In the genomic region with DNA sequence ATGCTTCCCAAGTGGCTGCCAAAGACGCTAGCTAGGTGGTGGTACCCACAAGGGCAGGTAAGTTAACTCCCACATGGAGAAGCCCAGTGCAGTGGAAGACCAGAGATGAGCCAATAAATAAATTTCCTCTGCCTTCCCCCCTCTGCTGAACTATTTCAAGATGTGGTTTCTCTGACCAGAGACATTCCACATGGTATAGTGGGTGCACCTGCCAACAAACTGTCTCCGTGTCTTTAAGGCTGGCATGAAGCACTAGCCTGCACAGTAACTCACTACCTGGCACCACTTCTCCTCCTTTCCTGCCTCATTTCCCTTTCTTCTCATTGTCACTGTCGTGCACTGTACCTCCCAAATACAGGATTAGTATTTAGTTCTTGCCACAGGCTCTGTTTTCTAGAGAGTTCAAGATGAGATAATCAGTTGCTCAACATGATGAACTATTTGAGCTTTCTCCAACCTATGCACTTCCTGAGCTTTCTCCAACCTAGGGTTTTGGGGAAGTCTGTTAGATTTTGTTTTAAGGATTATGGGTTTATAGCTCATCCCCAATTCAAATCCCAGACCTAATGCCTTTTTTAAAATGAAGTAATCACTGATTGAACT, we compare ENCODE assay signal across 15 cellular contexts. TPM values are rescaled to one million over a fixed set of nuclear protein-coding genes. Genes with fewer than 3 reads are reported as not detected.
DNase-seq lines count a peak whose midpoint lies in the region; ATAC-seq and TF ChIP-seq lines count a peak whose summit lies in the region.
"Had no signal": no experiment of that assay in that cellular context is flagged by ENCODE, and none has a peak within 500 bp of the region (broad histone marks: within the 10 kb centered on the region; RNA-seq: fewer than 3 reads in every experiment).

No MANE protein-coding gene starts in this region.

- intact Hi-C loops in CD4-positive, alpha-beta memory T cell (cut with micrococcal nuclease), result no loop called here
- intact Hi-C loops in left colon (cut with DNase I, micrococcal nuclease), result no loop called here

- H3K27me3 ChIP-seq in SK-N-SH (ENCODE audit: insufficient read depth) (no peaks in the 10 kb centered on the region), MM.1S (replicated peaks; ENCODE audit: insufficient read depth, low read length) (no peaks in the 10 kb centered on the region)
- no peaks in the 10 kb centered on the region for H3K27me3 ChIP-seq in CD4-positive, alpha-beta memory T cell (ENCODE audit: insufficient read depth, low read length)
- H3K27me3 ChIP-seq: SJCRH30 had no signal

- H2AFZ ChIP-seq in SK-N-SH (ENCODE audit: low read depth), result no peak overlapping the region
- peak overlapping the region; percentile 12; the same call in 1 of the 2 replicates for H2AFZ ChIP-seq in MM.1S (ENCODE audit: low read length)

- no peak overlapping the region for H3K27ac Mint-ChIP-seq in CD4-positive, alpha-beta memory T cell
- no peak overlapping the region for H3K27ac Mint-ChIP-seq in activated T-cell treated with anti-CD3 and anti-CD28 coated beads, Interleukin-2, amount 50 U/mL, for 24 hours

- TF ChIP-seq CTCF in SK-N-SH (IDR thresholded peaks at IDR 0.05) (no peak), MM.1S (IDR thresholded peaks at IDR 0.05; ENCODE audit: low read length) (no peak)

- DNase-seq in SK-N-SH (no peak), MM.1S (peak; percentile 34), RPMI8226 (peak; percentile 60), left lobe of liver (ENCODE audit: low spot score) (no peak), left colon (no peak)
- DNase-seq in CD4-positive, alpha-beta memory T cell, result no peak
- DNase-seq in activated T-cell treated with anti-CD3 and anti-CD28 coated beads, Interleukin-2, amount 50 U/mL, for 24 hours, result no peak
- DNase-seq: CD8-positive, alpha-beta memory T cell; GOT3; NCI-H1694 treated with DMSO at 0.1 percent for 48 hours; NCI-H2107; NCI-H510A treated with DMSO at 0.1 percent for 48 hours; NCI-H82; SJCRH30 had no signal

- H3K9me2 ChIP-seq in SK-N-SH, result no peaks in the 10 kb centered on the region
- H3K9me2 ChIP-seq in MM.1S (replicated peaks; ENCODE audit: insufficient read depth, low read length), result no peaks in the 10 kb centered on the region

- H3K36me3 ChIP-seq in SK-N-SH (replicated peaks in 1 of 2; ENCODE audit: control insufficient read depth in 1 of 2, insufficient read depth in 2 of 2, low read length in 1 of 2) (no peaks in the 10 kb centered on the region), MM.1S (replicated peaks; ENCODE audit: insufficient read depth, low read length) (no peaks in the 10 kb centered on the region)
- H3K36me3 ChIP-seq in CD4-positive, alpha-beta memory T cell (ENCODE audit: insufficient read depth, low read length), result no peaks in the 10 kb centered on the region
- H3K36me3 ChIP-seq: SJCRH30 had no signal

- H3K4me2 ChIP-seq in SK-N-SH (no peak overlapping the region), MM.1S (ENCODE audit: low read depth, low read length) (peak overlapping the region; percentile 25; the same call in 1 of the 2 replicates)

- H3K4me1 ChIP-seq in SK-N-SH (ENCODE audit: control insufficient read depth in 1 of 2, insufficient read depth in 2 of 2, low read depth in 1 of 2, low read length in 1 of 2), result no peaks in the 10 kb centered on the region
- peaks cover 8% of the 10 kb centered on the region; the same call in 1 of the 2 replicates for H3K4me1 ChIP-seq in MM.1S (ENCODE audit: low read length)
- H3K4me1 ChIP-seq in CD4-positive, alpha-beta memory T cell (ENCODE audit: insufficient read depth, low read length), result no peaks in the 10 kb centered on the region
- H3K4me1 ChIP-seq: SJCRH30 had no signal

- POLR2A ChIA-PET in SK-N-SH (lab: Yijun Ruan, JAX), result interaction anchor here (1.0 kb wide), 1 partner anchor 9 kb away, joined by 3 read pairs; the partner anchor contains the start of gene CRTAP
- POLR2A ChIA-PET in CD4-positive, alpha-beta memory T cell (lab: Charles Lee; ENCODE audit: partially characterized antibody), result interaction anchor here (1.0 kb wide), 1 partner anchor 15 kb away, joined by 3 read pairs; no protein-coding TSS in a partner anchor

- H3F3A ChIP-seq in SK-N-SH (replicated peaks; ENCODE audit: insufficient read depth) (no peaks in the 10 kb centered on the region), MM.1S (ENCODE audit: insufficient read depth, low read length) (no peaks in the 10 kb centered on the region)

- peak; percentile 43 for ATAC-seq in SK-N-SH treated with all-trans-retinoic acid at 6 μM for 48 hours
- ATAC-seq in left lobe of liver, result peak; percentile 47
- ATAC-seq in left colon, result no peak

- TF ChIP-seq EP300 in SK-N-SH (IDR thresholded peaks at IDR 0.05; ENCODE audit: borderline replicate concordance in 1 of 2, low read depth in 1 of 2, low read length in 1 of 2), result no peak

- CTCF ChIA-PET in SK-N-SH (lab: Yijun Ruan, JAX), result interaction anchor here (2.4 kb wide), 1 partner anchor 31 kb away, joined by 9 read pairs; no protein-coding TSS in a partner anchor
- CTCF ChIA-PET in CD4-positive, alpha-beta memory T cell (lab: Charles Lee; ENCODE audit: partially characterized antibody), result interaction anchor here (1.0 to 2.2 kb wide), 5 partner anchors 9 to 267 kb away, joined by 3 to 6 read pairs (median 3); partner anchors contain the start of gene CRTAP

- H3K9me3 ChIP-seq in SK-N-SH (no peaks in the 10 kb centered on the region), MM.1S (replicated peaks; ENCODE audit: insufficient read depth, low read length) (no peaks in the 10 kb centered on the region)
- H3K9me3 ChIP-seq in CD4-positive, alpha-beta memory T cell (ENCODE audit: control insufficient read depth in 1 of 2, low read length in 2 of 2), result no peaks in the 10 kb centered on the region
- H3K9me3 ChIP-seq: SJCRH30 had no signal

- TF ChIP-seq RAD21 in SK-N-SH (IDR thresholded peaks at IDR 0.05; ENCODE audit: low read length), result no peak

- H3K27ac ChIP-seq in SK-N-SH (ENCODE audit: low read depth in 2 of 2, low read length in 1 of 2) (no peak overlapping the region), MM.1S (ENCODE audit: low read length) (no peak overlapping the region)
- H3K27ac ChIP-seq in CD4-positive, alpha-beta memory T cell (ENCODE audit: low read depth, low read length), result no peak overlapping the region
- H3K27ac ChIP-seq: SJCRH30 had no signal

- peaks cover 0 to 2% (median 0%) of the 10 kb centered on the region in 4 donors for H3K4me1 Mint-ChIP-seq in CD4-positive, alpha-beta memory T cell
- H3K4me1 Mint-ChIP-seq in activated T-cell treated with anti-CD3 and anti-CD28 coated beads, Interleukin-2, amount 50 U/mL, for 24 hours (ENCODE audit: low read depth), result no peaks in the 10 kb centered on the region
- H3K4me1 Mint-ChIP-seq: CD8-positive, alpha-beta memory T cell had no signal

- H4K20me1 ChIP-seq in SK-N-SH (ENCODE audit: insufficient read depth) (no peaks in the 10 kb centered on the region), MM.1S (ENCODE audit: insufficient read depth, low read length) (no peaks in the 10 kb centered on the region)

- H3K9ac ChIP-seq in SK-N-SH (no peak overlapping the region), MM.1S (ENCODE audit: low read length) (no peak overlapping the region)

- WGBS in SK-N-SH (ENCODE audit: low lambda C conversion rate), result 79% methylated on average over 3 of the region's 3 CpGs

- H3K27me3 Mint-ChIP-seq in CD4-positive, alpha-beta memory T cell, result peaks cover 0 to 4% of the 10 kb centered on the region in 2 donors
- peaks cover 9% of the 10 kb centered on the region for H3K27me3 Mint-ChIP-seq in activated T-cell treated with anti-CD3 and anti-CD28 coated beads, Interleukin-2, amount 50 U/mL, for 24 hours

- no peak overlapping the region for H3K4me3 Mint-ChIP-seq in CD4-positive, alpha-beta memory T cell
- no peak overlapping the region for H3K4me3 Mint-ChIP-seq in activated T-cell treated with anti-CD3 and anti-CD28 coated beads, Interleukin-2, amount 50 U/mL, for 24 hours

- H3K79me2 ChIP-seq in SK-N-SH (ENCODE audit: insufficient read depth) (no peaks in the 10 kb centered on the region), MM.1S (ENCODE audit: low read length) (no peaks in the 10 kb centered on the region)

- no peaks in the 10 kb centered on the region for H3K36me3 Mint-ChIP-seq in CD4-positive, alpha-beta memory T cell
- H3K36me3 Mint-ChIP-seq in activated T-cell treated with anti-CD3 and anti-CD28 coated beads, Interleukin-2, amount 50 U/mL, for 24 hours (ENCODE audit: low read depth), result no peaks in the 10 kb centered on the region
- H3K36me3 Mint-ChIP-seq: CD8-positive, alpha-beta memory T cell had no signal

- H3K4me3 ChIP-seq in SK-N-SH (ENCODE audit: low read depth in 2 of 2, low read length in 1 of 2), result no peak overlapping the region
- H3K4me3 ChIP-seq in MM.1S (ENCODE audit: low read length), result no peak overlapping the region
- H3K4me3 ChIP-seq in CD4-positive, alpha-beta memory T cell (ENCODE audit: low read length in 2 of 2), result no peak overlapping the region
- H3K4me3 ChIP-seq: SJCRH30 had no signal

- no peaks in the 10 kb centered on the region for H3K9me3 Mint-ChIP-seq in CD4-positive, alpha-beta memory T cell
- H3K9me3 Mint-ChIP-seq in activated T-cell treated with anti-CD3 and anti-CD28 coated beads, Interleukin-2, amount 50 U/mL, for 24 hours, result no peaks in the 10 kb centered on the region
- H3K9me3 Mint-ChIP-seq: CD8-positive, alpha-beta memory T cell had no signal

TF ChIP-seq in SK-N-SH treated with all-trans-retinoic acid at 6 μM for 48 hours, 23 proteins besides CTCF, POLR2A, EP300 and RAD21:
- TF ChIP-seq RARB (CRISPR knock-in tag; IDR thresholded peaks at IDR 0.05), result no peak

TF ChIP-seq in SK-N-SH, 30 proteins besides CTCF, POLR2A, EP300 and RAD21 (continues in another document):
- TF ChIP-seq JUND (IDR thresholded peaks at IDR 0.05), result no peak

RNA-seq across cellular contexts. Expression of gene CRTAP, which starts 8.4 kb away (rescaled TPM):
- polyA plus RNA-seq in SK-N-SH (2012; rRNA removed), result 198 and 240 TPM in 2 replicates
- polyA plus RNA-seq in SK-N-SH (2012; cell fraction: cytosol; rRNA removed), result 246 and 266 TPM in 2 replicates
- 41.2 and 84.3 TPM in 2 replicates for polyA plus RNA-seq in SK-N-SH (2012; cell fraction: nucleus; rRNA removed)
- total RNA-seq in left lobe of liver (42.0 TPM), left colon (100 to 1,000 TPM in 1 of 2 donors, 10 to 100 TPM in 1; 63.5 to 114 TPM)
- 10 to 100 TPM; 75.4 to 84.4 TPM for total RNA-seq in CD4-positive, alpha-beta memory T cell
- polyA plus RNA-seq in CD4-positive, alpha-beta memory T cell, result 100 to 1,000 TPM in 1 of 2 donors, 10 to 100 TPM in 1; 100.0 to 109 TPM

RNA-seq across cellular contexts. Expression of gene GLB1, which starts 8.5 kb away (rescaled TPM):
- 80.3 and 102 TPM in 2 replicates for polyA plus RNA-seq in SK-N-SH (2012; rRNA removed)
- polyA plus RNA-seq in SK-N-SH (2012; cell fraction: cytosol; rRNA removed), result 74.7 and 84.2 TPM in 2 replicates
- polyA plus RNA-seq in SK-N-SH (2012; cell fraction: nucleus; rRNA removed), result 84.8 and 88.0 TPM in 2 replicates
- 51.5 TPM for total RNA-seq in left lobe of liver
- total RNA-seq in CD4-positive, alpha-beta memory T cell, result 10 to 100 TPM; 45.8 to 47.0 TPM
- polyA plus RNA-seq in CD4-positive, alpha-beta memory T cell, result 10 to 100 TPM; 43.6 to 46.8 TPM
- total RNA-seq in left colon, result 10 to 100 TPM; 90.3 to 94.6 TPM

RNA-seq across cellular contexts. Expression of gene TMPPE, which starts 8.5 kb away (rescaled TPM):
- 1.4 and 1.7 TPM in 2 replicates for polyA plus RNA-seq in SK-N-SH (2012; rRNA removed)
- 1.1 and 1.7 TPM in 2 replicates for polyA plus RNA-seq in SK-N-SH (2012; cell fraction: cytosol; rRNA removed)
- polyA plus RNA-seq in SK-N-SH (2012; cell fraction: nucleus; rRNA removed), result 1.4 and 1.6 TPM in 2 replicates
- total RNA-seq in left lobe of liver, result 3.8 TPM
- total RNA-seq in CD4-positive, alpha-beta memory T cell, result 10 to 100 TPM; 12.9 to 13.6 TPM
- 1 to 10 TPM in 1 of 2 donors, under 1 TPM in 1; 0.50 to 1.9 TPM for polyA plus RNA-seq in CD4-positive, alpha-beta memory T cell
- total RNA-seq in left colon, result 10 to 100 TPM; 13.2 to 16.7 TPM

Comparison
In these comparisons a context has a peak if more than half of its experiments do, and no peak if none do; other contexts are left out.
1. DNase-seq: peak in MM.1S (single experiment) and RPMI8226 (single experiment); none in SK-N-SH (single experiment), left lobe of liver (single experiment), CD4-positive, alpha-beta memory T cell (0 of 5), activated T-cell treated with anti-CD3 and anti-CD28 coated beads, Interleukin-2, amount 50 U/mL, for 24 hours (single experiment) and left colon (0 of 2).